Comparison of ENCODE assay signal across 29 cellular contexts in genomic region chr6:39615622-39616021, GRCh38.
"Had no signal": no experiment of that assay in that cellular context is flagged by ENCODE, and none has a peak within 500 bp of the region (broad histone marks: within the 10 kb centered on the region; RNA-seq: fewer than 3 reads in every experiment).

No MANE protein-coding gene starts in this region.

- H3K9me3 Mint-ChIP-seq: naive thymus-derived CD8-positive, alpha-beta T cell; natural killer cell treated with Interleukin-12 subunit alpha and Interleukin-12 subunit beta and Interleukin-15 and Interleukin-18, amount 100 ng/mL, for 72 hours; nephron progenitor cell; neural crest cell; stimulated activated memory B cell treated with anti-CD40 and anti-IgM and Interleukin-4, amounts not matched to agents 10 μg/mL and 1 μg/mL and 100 μg/mL, for 72 hours; stimulated activated naive CD8-positive, alpha-beta T cell treated with anti-CD3 and anti-CD28 coated beads, Interleukin-15, amount 100 ng/mL, for 72 hours; type B pancreatic cell had no signal

- H3K4me1 Mint-ChIP-seq: naive thymus-derived CD8-positive, alpha-beta T cell; stimulated activated memory B cell treated with anti-CD40 and anti-IgM and Interleukin-4, amounts not matched to agents 10 μg/mL and 1 μg/mL and 100 μg/mL, for 72 hours; stimulated activated naive CD8-positive, alpha-beta T cell treated with anti-CD3 and anti-CD28 coated beads, Interleukin-15, amount 100 ng/mL, for 72 hours had no signal

- H3K4me3 Mint-ChIP-seq: naive thymus-derived CD8-positive, alpha-beta T cell; natural killer cell treated with Interleukin-12 subunit alpha and Interleukin-12 subunit beta and Interleukin-15 and Interleukin-18, amount 100 ng/mL, for 72 hours; nephron progenitor cell; neural crest cell; stimulated activated memory B cell treated with anti-CD40 and anti-IgM and Interleukin-4, amounts not matched to agents 10 μg/mL and 1 μg/mL and 100 μg/mL, for 72 hours; stimulated activated naive CD8-positive, alpha-beta T cell treated with anti-CD3 and anti-CD28 coated beads, Interleukin-15, amount 100 ng/mL, for 72 hours; type B pancreatic cell had no signal

- H3K27me3 Mint-ChIP-seq: stimulated activated memory B cell treated with anti-CD40 and anti-IgM and Interleukin-4, amounts not matched to agents 10 μg/mL and 1 μg/mL and 100 μg/mL, for 72 hours; type B pancreatic cell had no signal

- H3K9me3 ChIP-seq: neutrophil, pancreas, prostate gland, right lobe of liver, sigmoid colon, suprapubic skin, testis, tibial artery, transverse colon, upper lobe of right lung, uterus had no signal

- H3K27me3 ChIP-seq: pancreas, right lobe of liver, sigmoid colon, suprapubic skin, testis, tibial artery, transverse colon, upper lobe of right lung, uterus had no signal

- H3K27ac ChIP-seq: neutrophil, pancreas, prostate gland, right lobe of liver, sigmoid colon, suprapubic skin, testis, tibial artery, transverse colon, upper lobe of right lung, uterus had no signal

- H3K27ac Mint-ChIP-seq: natural killer cell treated with Interleukin-12 subunit alpha and Interleukin-12 subunit beta and Interleukin-15 and Interleukin-18, amount 100 ng/mL, for 72 hours; nephron progenitor cell; stimulated activated memory B cell treated with anti-CD40 and anti-IgM and Interleukin-4, amounts not matched to agents 10 μg/mL and 1 μg/mL and 100 μg/mL, for 72 hours; stimulated activated naive CD8-positive, alpha-beta T cell treated with anti-CD3 and anti-CD28 coated beads, Interleukin-15, amount 100 ng/mL, for 72 hours; type B pancreatic cell had no signal

- H3K4me1 ChIP-seq: pancreas, prostate gland, right lobe of liver, sigmoid colon, suprapubic skin, testis, transverse colon, upper lobe of right lung, uterus had no signal

- H3K4me3 ChIP-seq: pancreas, prostate gland, right lobe of liver, sigmoid colon, suprapubic skin, testis, tibial artery, transverse colon, upper lobe of right lung, uterus had no signal

- FAIRE-seq: pancreas, small intestine had no signal

- H3K36me3 ChIP-seq: neutrophil, pancreas, prostate gland, right lobe of liver, sigmoid colon, suprapubic skin, tibial artery, transverse colon, upper lobe of right lung, uterus had no signal

- DNase-seq: naive thymus-derived CD8-positive, alpha-beta T cell; nephron progenitor cell; nucleus accumbens; pancreas; right cardiac atrium; right lobe of liver; sigmoid colon; small intestine; stimulated activated CD4-positive, alpha-beta T cell treated with anti-CD3 and anti-CD28 coated beads, Interleukin-15, amount 100 ng/mL, for 24 hours; stimulated activated CD4-positive, alpha-beta T cell treated with anti-CD3 and anti-CD28 coated beads, Interleukin-2, amount 100 ng/mL, for 24 hours; stimulated activated CD4-positive, alpha-beta T cell treated with anti-CD3 and anti-CD28 coated beads, Interleukin-2, amount 100 ng/mL, for 48 hours; stimulated activated CD4-positive, alpha-beta T cell treated with anti-CD3 and anti-CD28 coated beads, Interleukin-4, amount 100 ng/mL, for 4 hours; stimulated activated CD8-positive, alpha-beta memory T cell treated with anti-CD3 and anti-CD28 coated beads, Interleukin-4, amount 100 ng/mL, for 48 hours; stimulated activated naive CD4-positive, alpha-beta T cell; stimulated activated naive CD8-positive, alpha-beta T cell treated with anti-CD3 and anti-CD28 coated beads, Interleukin-15, amount 100 ng/mL, for 72 hours; stimulated activated naive CD8-positive, alpha-beta T cell treated with anti-CD3 and anti-CD28 coated beads, Interleukin-15, Interleukin-2, amounts not matched to agents 100 U/mL and 50 U/mL, for 24 hours; substantia nigra; testis; tibial artery; transverse colon; upper lobe of right lung; uterus had no signal

- H3K36me3 Mint-ChIP-seq: naive thymus-derived CD8-positive, alpha-beta T cell; natural killer cell treated with Interleukin-12 subunit alpha and Interleukin-12 subunit beta and Interleukin-15 and Interleukin-18, amount 100 ng/mL, for 72 hours; stimulated activated memory B cell treated with anti-CD40 and anti-IgM and Interleukin-4, amounts not matched to agents 10 μg/mL and 1 μg/mL and 100 μg/mL, for 72 hours; type B pancreatic cell had no signal

- ATAC-seq: naive thymus-derived CD8-positive, alpha-beta T cell; natural killer cell treated with Interleukin-12 subunit alpha and Interleukin-12 subunit beta and Interleukin-15 and Interleukin-18, amount 100 ng/mL, for 72 hours; pancreas; right cardiac atrium; right lobe of liver; stimulated activated memory B cell treated with anti-CD40 and anti-IgM and Interleukin-4, amounts not matched to agents 10 μg/mL and 1 μg/mL and 100 μg/mL, for 72 hours; stimulated activated naive CD8-positive, alpha-beta T cell treated with anti-CD3 and anti-CD28 coated beads, Interleukin-15, amount 100 ng/mL, for 72 hours; stimulated activated naive CD8-positive, alpha-beta T cell treated with anti-CD3 and anti-CD28 coated beads, Interleukin-15, Interleukin-2, amounts not matched to agents 100 U/mL and 50 U/mL, for 24 hours; upper lobe of right lung had no signal
